8 cellular contexts compared by ENCODE assay signal in genomic region chr2:223896751-223897320, GRCh38. TPM values are rescaled to one million over a fixed set of nuclear protein-coding genes. Genes with fewer than 3 reads are reported as not detected.
A peak's percentile ranks its signal among the peaks of the same experiment; 100 is the strongest.
DNase-seq lines count a peak whose midpoint lies in the region; ATAC-seq, FAIRE-seq and TF ChIP-seq lines count a peak whose summit lies in the region.

No MANE protein-coding gene starts in this region.

- TF ChIP-seq POLR2A in HepG2 (IDR thresholded peaks at IDR 0.05; ENCODE audit: insufficient read depth in 1 of 2, low read depth in 2 of 2, low read length in 2 of 2), result no peak

- TF ChIP-seq RAD21 in HepG2 (CRISPR knock-in tag; IDR thresholded peaks at IDR 0.05), result no peak

- TF ChIP-seq CTCF in HepG2 (CRISPR knock-in tag; IDR thresholded peaks at IDR 0.05), result no peak

- CTCF ChIA-PET in HepG2 (lab: Yijun Ruan, JAX; ENCODE audit: low intra/inter-chr PET ratio, low total read pairs), result no interaction called here

- FAIRE-seq in HepG2 (lab: Jason Lieb, UNC), result no peak

- in situ Hi-C loops in HepG2 (cut with HindIII; ENCODE audit: extremely low pct_ligation_motif_present, low pct_unique_long_range_greater_than_20kb), result no loop called here

- WGBS in HepG2 (ENCODE audit: low lambda C conversion rate), result 98% methylated on average over 5 of the region's 5 CpGs

- H3K79me2 ChIP-seq in HepG2 (ENCODE audit: insufficient read depth, low read length), result no peaks in the 10 kb centered on the region

- no peak overlapping the region for H2AFZ ChIP-seq in HepG2 (ENCODE audit: low read length)

- H3K36me3 ChIP-seq in HepG2 (replicated peaks in 1 of 2; ENCODE audit: control insufficient read depth in 1 of 2, insufficient read depth in 2 of 2, low read length in 2 of 2), result peaks cover 19 to 64% of the 10 kb centered on the region in 2 experiments
- H3K36me3 ChIP-seq in effector memory CD4-positive, alpha-beta T cell (ENCODE audit: control insufficient read depth, insufficient read depth, low read length), result peaks cover 41% of the 10 kb centered on the region

- no peak overlapping the region for H3K27ac ChIP-seq in HepG2 (ENCODE audit: extremely low read length, insufficient read depth, low read length)
- no peak overlapping the region for H3K27ac ChIP-seq in effector memory CD4-positive, alpha-beta T cell (ENCODE audit: insufficient read depth, low read length, poor library complexity, severe bottlenecking)

- no peak overlapping the region for H3K4me2 ChIP-seq in HepG2 (ENCODE audit: low read depth, low read length)

- no TSS peak for BruUV-seq in HepG2 (replicated peaks; lab: Mats Ljungman, UMichigan)

- POLR2A ChIA-PET in HepG2 (lab: Yijun Ruan, JAX), result no interaction called here

- H3K9ac ChIP-seq in HepG2 (ENCODE audit: insufficient read depth, low read depth, low read length), result no peak overlapping the region

- ATAC-seq in GM18870 (IDR thresholded peaks at IDR 0.05; ENCODE audit: unreplicated experiment) (peak; percentile 67), HG02623 (IDR thresholded peaks at IDR 0.05; ENCODE audit: unreplicated experiment) (peak; percentile 55), HepG2 (no peak)

- peaks cover 15% of the 10 kb centered on the region for H3K4me1 ChIP-seq in HepG2 (ENCODE audit: insufficient read depth, low read length)
- no peaks in the 10 kb centered on the region for H3K4me1 ChIP-seq in effector memory CD4-positive, alpha-beta T cell (ENCODE audit: control insufficient read depth, insufficient read depth, low read length, poor library complexity, severe bottlenecking)

- DNase-seq in NOMO-1 treated with DMSO at 0.1 percent for 48 hours (lab: John Stamatoyannopoulos, UW; ENCODE audit: unreplicated experiment) (peak; percentile 69), kidney tubule cell (ENCODE audit: low spot score) (peak; percentile 74), RPMI8226 (no peak), HepG2 (ENCODE audit: low spot score) (no peak), NCI-H510A (lab: John Stamatoyannopoulos, UW) (no peak)
- no peak for DNase-seq in effector memory CD4-positive, alpha-beta T cell

- no peak for TF ChIP-seq EP300 in HepG2 (IDR thresholded peaks at IDR 0.05; ENCODE audit: low read depth in 2 of 2, low read length in 2 of 2)
- no peak for TF ChIP-seq EP300 in HepG2 (CRISPR knock-in tag; IDR thresholded peaks at IDR 0.05; ENCODE audit: borderline replicate concordance)

- intact Hi-C loops in HepG2 (cut with micrococcal nuclease; ENCODE audit: unreplicated experiment), result loop anchor here (5.0 kb wide), 1 partner anchor 60 kb away; the partner anchor contains the start of gene AP1S3

- H3K4me3 ChIP-seq in HepG2 (replicated peaks in 1 of 3; ENCODE audit: insufficient read depth in 1 of 3, low read depth in 2 of 3, low read length in 3 of 3), result no peak overlapping the region
- no peak overlapping the region for H3K4me3 ChIP-seq in effector memory CD4-positive, alpha-beta T cell (ENCODE audit: insufficient read depth, low read depth, low read length, poor library complexity, severe bottlenecking)

- H3K9me3 ChIP-seq in HepG2 (ENCODE audit: low read length), result no peaks in the 10 kb centered on the region
- H3K9me3 ChIP-seq in effector memory CD4-positive, alpha-beta T cell (ENCODE audit: control insufficient read depth, low read length), result no peaks in the 10 kb centered on the region

- no peaks in the 10 kb centered on the region for H3K27me3 ChIP-seq in HepG2 (ENCODE audit: control insufficient read depth in 1 of 2, insufficient read depth in 2 of 2, low read length in 2 of 2)
- H3K27me3 ChIP-seq in effector memory CD4-positive, alpha-beta T cell (replicated peaks; ENCODE audit: control insufficient read depth, insufficient read depth, low read length, poor library complexity, severe bottlenecking), result no peaks in the 10 kb centered on the region

- no peaks in the 10 kb centered on the region; the same call in 1 of the 2 replicates for H4K20me1 ChIP-seq in HepG2 (ENCODE audit: insufficient read depth, low read length)

TF ChIP-seq in HepG2, 621 proteins besides CTCF, POLR2A, EP300 and RAD21 (continues in another document):
- TF ChIP-seq KDM5A (IDR thresholded peaks at IDR 0.05; ENCODE audit: borderline replicate concordance, low read length) (no peak), ZFP90 (CRISPR knock-in tag; IDR thresholded peaks at IDR 0.05; ENCODE audit: borderline replicate concordance) (no peak), ATF7-NPFF (CRISPR knock-in tag; IDR thresholded peaks at IDR 0.05; ENCODE audit: low read depth) (no peak), SRY (CRISPR knock-in tag; IDR thresholded peaks at IDR 0.05) (no peak), ZNF746 (CRISPR knock-in tag; IDR thresholded peaks at IDR 0.05) (no peak), ZNF850 (CRISPR knock-in tag; conservative IDR thresholded peaks at IDR 0.05) (no peak), GABPA (IDR thresholded peaks at IDR 0.05; ENCODE audit: low read depth, low read length) (no peak), GABPA (CRISPR knock-in tag; IDR thresholded peaks at IDR 0.05; ENCODE audit: low read depth) (no peak), HOMEZ (CRISPR knock-in tag; IDR thresholded peaks at IDR 0.05; ENCODE audit: low read depth) (no peak), ZMAT3 (CRISPR knock-in tag; conservative IDR thresholded peaks at IDR 0.05) (no peak), ARID2 (CRISPR knock-in tag; IDR thresholded peaks at IDR 0.05; ENCODE audit: borderline replicate concordance) (no peak)

RNA-seq across cellular contexts. Expression of gene WDFY1, which starts 48.3 kb away (rescaled TPM):
- total RNA-seq in HepG2 (2016; rRNA removed; fragmentation: Illumina TruSeq; extraction: Trizol), result 77.0 and 92.1 TPM in 2 replicates
- total RNA-seq in HepG2 (2016; cell fraction: cytosol; rRNA removed; fragmentation: Illumina TruSeq; extraction: Trizol; ENCODE audit: low read depth), result 11.5 and 14.6 TPM in 2 replicates
- total RNA-seq in HepG2 (2016; cell fraction: insoluble cytoplasmic fraction; rRNA removed; fragmentation: Illumina TruSeq; extraction: Trizol), result 74.9 and 94.6 TPM in 2 replicates
- 26.9 and 28.9 TPM in 2 replicates for total RNA-seq in HepG2 (2016; cell fraction: membrane; rRNA removed; fragmentation: Illumina TruSeq; extraction: Trizol)
- total RNA-seq in HepG2 (2016; cell fraction: nucleus; rRNA removed; fragmentation: Illumina TruSeq; extraction: Trizol), result 97.2 and 104 TPM in 2 replicates
- 77.1 and 78.4 TPM in 2 replicates for polyA plus RNA-seq in HepG2 (2011; rRNA removed)
- polyA plus RNA-seq in HepG2 (2011; cell fraction: cytosol; rRNA removed), result 40.1 and 47.7 TPM in 2 replicates
- 98.7 and 128 TPM in 2 replicates for polyA plus RNA-seq in HepG2 (2011; cell fraction: nucleus; rRNA removed)
- 36.5 and 42.3 TPM in 2 replicates for polyA plus RNA-seq in HepG2 (2012)
- 4.0 and 4.3 TPM in 2 replicates for polyA plus RNA-seq in HepG2 (2016; cell fraction: cytosol; fragmentation: Illumina TruSeq; extraction: Trizol; ENCODE audit: low read depth)
- 72.6 and 75.5 TPM in 2 replicates for polyA plus RNA-seq in HepG2 (2016; cell fraction: insoluble cytoplasmic fraction; fragmentation: Illumina TruSeq; extraction: Trizol; ENCODE audit: low read depth)
- polyA plus RNA-seq in HepG2 (2016; cell fraction: membrane; fragmentation: Illumina TruSeq; extraction: Trizol; ENCODE audit: low read depth), result 10.6 and 12.5 TPM in 2 replicates
- 136 and 138 TPM in 2 replicates for polyA plus RNA-seq in HepG2 (2016; cell fraction: nucleus; fragmentation: Illumina TruSeq; extraction: Trizol; ENCODE audit: insufficient read depth, low read depth)
- polyA minus RNA-seq in HepG2 (2011; rRNA and poly(A)+ RNA removed; ENCODE audit: low replicate concordance), result 55.3 and 443 TPM in 2 replicates
- polyA minus RNA-seq in HepG2 (2011; cell fraction: cytosol; rRNA and poly(A)+ RNA removed), result 49.8 and 57.9 TPM in 2 replicates
- polyA minus RNA-seq in HepG2 (2011; cell fraction: nucleus; rRNA and poly(A)+ RNA removed), result 186 and 218 TPM in 2 replicates

RNA-seq across cellular contexts. Expression of gene AP1S3, which starts 59.5 kb away (rescaled TPM):
- total RNA-seq in HepG2 (2016; rRNA removed; fragmentation: Illumina TruSeq; extraction: Trizol), result 16.3 and 26.3 TPM in 2 replicates
- total RNA-seq in HepG2 (2016; cell fraction: cytosol; rRNA removed; fragmentation: Illumina TruSeq; extraction: Trizol; ENCODE audit: low read depth), result 6.3 and 6.8 TPM in 2 replicates
- total RNA-seq in HepG2 (2016; cell fraction: insoluble cytoplasmic fraction; rRNA removed; fragmentation: Illumina TruSeq; extraction: Trizol), result 16.9 and 26.4 TPM in 2 replicates
- 10.6 and 12.4 TPM in 2 replicates for total RNA-seq in HepG2 (2016; cell fraction: membrane; rRNA removed; fragmentation: Illumina TruSeq; extraction: Trizol)
- total RNA-seq in HepG2 (2016; cell fraction: nucleus; rRNA removed; fragmentation: Illumina TruSeq; extraction: Trizol), result 10.5 and 13.1 TPM in 2 replicates
- polyA plus RNA-seq in HepG2 (2011; rRNA removed), result 2.9 and 3.0 TPM in 2 replicates
- polyA plus RNA-seq in HepG2 (2011; cell fraction: cytosol; rRNA removed), result 2.0 and 2.4 TPM in 2 replicates
- 1.2 TPM in 2 replicates for polyA plus RNA-seq in HepG2 (2011; cell fraction: nucleus; rRNA removed)
- 2.1 and 3.0 TPM in 2 replicates for polyA plus RNA-seq in HepG2 (2012)
- polyA plus RNA-seq in HepG2 (2016; cell fraction: cytosol; fragmentation: Illumina TruSeq; extraction: Trizol; ENCODE audit: low read depth), result 1.8 and 2.4 TPM in 2 replicates
- 17.8 and 18.6 TPM in 2 replicates for polyA plus RNA-seq in HepG2 (2016; cell fraction: insoluble cytoplasmic fraction; fragmentation: Illumina TruSeq; extraction: Trizol; ENCODE audit: low read depth)
- 4.3 and 5.4 TPM in 2 replicates for polyA plus RNA-seq in HepG2 (2016; cell fraction: membrane; fragmentation: Illumina TruSeq; extraction: Trizol; ENCODE audit: low read depth)
- polyA plus RNA-seq in HepG2 (2016; cell fraction: nucleus; fragmentation: Illumina TruSeq; extraction: Trizol; ENCODE audit: insufficient read depth, low read depth), result 8.0 and 11.0 TPM in 2 replicates
- 3.3 and 6.3 TPM in 2 replicates for polyA minus RNA-seq in HepG2 (2011; rRNA and poly(A)+ RNA removed; ENCODE audit: low replicate concordance)
- polyA minus RNA-seq in HepG2 (2011; cell fraction: cytosol; rRNA and poly(A)+ RNA removed), result 3.7 and 4.2 TPM in 2 replicates
- 3.2 and 8.6 TPM in 2 replicates for polyA minus RNA-seq in HepG2 (2011; cell fraction: nucleus; rRNA and poly(A)+ RNA removed)

Comparison
In these comparisons a context has a peak if more than half of its experiments do, and no peak if none do; other contexts are left out.
1. DNase-seq: peak in NOMO-1 treated with DMSO at 0.1 percent for 48 hours (single experiment) and kidney tubule cell (single experiment); none in RPMI8226 (single experiment), HepG2 (single experiment), effector memory CD4-positive, alpha-beta T cell (0 of 3) and NCI-H510A (single experiment).